Comparison of ENCODE assay signal across 34 cellular contexts in genomic region chr17:82173351-82174041, GRCh38. TPM values are rescaled to one million over a fixed set of nuclear protein-coding genes. Genes with fewer than 3 reads are reported as not detected.
DNase-seq lines count a peak whose midpoint lies in the region; ATAC-seq, FAIRE-seq and TF ChIP-seq lines count a peak whose summit lies in the region.
"Had no signal": no experiment of that assay in that cellular context is flagged by ENCODE, and none has a peak within 500 bp of the region (broad histone marks: within the 10 kb centered on the region; RNA-seq: fewer than 3 reads in every experiment).

No MANE protein-coding gene starts in this region.

- no peaks in the 10 kb centered on the region for H3K79me2 ChIP-seq in H1 (ENCODE audit: control insufficient read depth in 1 of 2, insufficient read depth in 2 of 2, low read length in 2 of 2)

- no peak overlapping the region for H2BK5ac ChIP-seq in H1 (ENCODE audit: low read depth, low read length)

- FAIRE-seq in H1 (lab: Jason Lieb, UNC) (no peak), kidney (lab: Jason Lieb, UNC) (no peak), GM12892 (lab: Jason Lieb, UNC) (no peak)
- FAIRE-seq: A204.1, TTC549 had no signal

- H3K56ac ChIP-seq in H1 (replicated peaks; ENCODE audit: insufficient read length, low read depth, low read length): no peak overlapping the region

- H2BK15ac ChIP-seq in H1 (ENCODE audit: low read length): no peak overlapping the region

- H3K4me1 Mint-ChIP-seq in stimulated activated naive CD8-positive, alpha-beta T cell treated with anti-CD3 and anti-CD28 coated beads, Interleukin-15, Interleukin-2, amounts not matched to agents 100 ng/mL and 50 ng/mL, for 24 hours (ENCODE audit: low read depth): no peaks in the 10 kb centered on the region
- H3K4me1 Mint-ChIP-seq: activated naive CD8-positive, alpha-beta T cell treated with anti-CD3 and anti-CD28 coated beads, Interleukin-2, amount 50 U/mL, for 24 hours had no signal

- no peak for TF ChIP-seq RAD21 in H1 (IDR thresholded peaks at IDR 0.05 in 1 of 2, conservative IDR thresholded peaks at IDR 0.05 in 1 of 2; ENCODE audit: low read depth in 2 of 2, low read length in 2 of 2)

- intact Hi-C loops in kidney (cut with DNase I): loop anchor here (10.0 kb wide), 1 partner anchor 59 kb away; no protein-coding TSS in a partner anchor

- H3K36me3 Mint-ChIP-seq in stimulated activated naive CD8-positive, alpha-beta T cell treated with anti-CD3 and anti-CD28 coated beads, Interleukin-15, Interleukin-2, amounts not matched to agents 100 ng/mL and 50 ng/mL, for 24 hours (ENCODE audit: low read depth): peaks cover 43% of the 10 kb centered on the region

- H3K4ac ChIP-seq in H1 (replicated peaks; ENCODE audit: insufficient read length, low read depth, low read length): no peak overlapping the region

- no peak overlapping the region for H2BK12ac ChIP-seq in H1 (ENCODE audit: low read depth, low read length)

- no peak overlapping the region for H4K91ac ChIP-seq in H1 (replicated peaks; ENCODE audit: insufficient read length, low read length)

- H3K9ac ChIP-seq in H1 (replicated peaks in 1 of 4; ENCODE audit: extremely low read depth in 1 of 4, low read depth in 3 of 4, low read length in 3 of 4) (no peak overlapping the region), kidney (ENCODE audit: low read length in 2 of 2) (no peak overlapping the region)
- H3K9ac ChIP-seq: SK-N-SH had no signal

- H3K4me1 ChIP-seq in H1 (replicated peaks in 1 of 4; ENCODE audit: control insufficient read depth in 3 of 4, insufficient read depth in 4 of 4, low read length in 3 of 4) (peaks cover 8 to 20% (median 14%) of the 10 kb centered on the region in 4 experiments), kidney (ENCODE audit: control insufficient read depth in 1 of 2, insufficient read depth in 1 of 2, low read depth in 1 of 2, low read length in 2 of 2) (no peaks in the 10 kb centered on the region)
- H3K4me1 ChIP-seq: heart left ventricle had no signal

- no peak for ATAC-seq in stimulated activated naive CD8-positive, alpha-beta T cell treated with anti-CD3 and anti-CD28 coated beads, Interleukin-15, Interleukin-2, amounts not matched to agents 100 U/mL and 50 U/mL, for 24 hours
- no peak for ATAC-seq in HG03457 (IDR thresholded peaks at IDR 0.05; ENCODE audit: unreplicated experiment)
- ATAC-seq: activated naive CD8-positive, alpha-beta T cell treated with anti-CD3 and anti-CD28 coated beads, Interleukin-2, amount 50 U/mL, for 24 hours; heart left ventricle; left lung; right cardiac atrium had no signal

- H4K8ac ChIP-seq in H1 (ENCODE audit: extremely low read depth, insufficient read depth, low read length): no peak overlapping the region

- 57% methylated on average over 18 of the region's 18 CpGs; no CpG with 5 or more reads in 1 of the 2 experiments for WGBS in H1 (ENCODE audit: extremely low coverage in 1 of 2, insufficient coverage in 1 of 2, insufficient read length in 1 of 2, insufficient replicate concordance in 2 of 2, low coverage in 1 of 2, low lambda C conversion rate in 2 of 2, missing lambda C conversion rate in 1 of 2), 2 experiments

- POLR2A ChIA-PET in H1 (lab: Charles Lee; ENCODE audit: partially characterized antibody): interaction anchor here (1.2 kb wide), 1 partner anchor 120 kb away, joined by 3 read pairs; no protein-coding TSS in a partner anchor

- no peak overlapping the region for H2AFZ ChIP-seq in H1 (ENCODE audit: low read length)

- H3K27ac ChIP-seq in H1 (ENCODE audit: low read depth, low read length) (no peak overlapping the region), kidney (ENCODE audit: low read depth in 2 of 2, low read length in 2 of 2) (no peak overlapping the region)
- H3K27ac ChIP-seq: esophagus squamous epithelium, heart left ventricle, left lung had no signal

- no peak overlapping the region for H2BK120ac ChIP-seq in H1 (replicated peaks; ENCODE audit: low read depth, low read length)

- TF ChIP-seq CTCF in H1 (IDR thresholded peaks at IDR 0.05; ENCODE audit: control extremely low read depth in 1 of 3, insufficient read depth in 1 of 3, low read depth in 1 of 3, low read length in 3 of 3): no peak
- no peak for TF ChIP-seq CTCF in kidney (IDR thresholded peaks at IDR 0.05; ENCODE audit: borderline replicate concordance, extremely low read depth, insufficient read depth)

- H3K4me2 ChIP-seq in H1 (ENCODE audit: insufficient read depth in 1 of 2, low read depth in 2 of 2, low read length in 2 of 2): peak overlapping the region; percentile 24 to 65
- H3K4me2 ChIP-seq: SK-N-SH, smooth muscle cell had no signal

- H3K4me3 ChIP-seq in H1 (ENCODE audit: extremely low read depth in 1 of 4, insufficient read depth in 2 of 4, low read depth in 3 of 4, low read length in 4 of 4) (peak overlapping the region in 3 of 4 experiments; percentile 32 to 39 (median 37); a peak in 5 of 8 replicates), kidney (ENCODE audit: low read length in 2 of 2) (no peak overlapping the region)
- H3K4me3 ChIP-seq: esophagus squamous epithelium, heart left ventricle, left lung, smooth muscle cell had no signal

- H2BK20ac ChIP-seq in H1 (ENCODE audit: low read length): no peak overlapping the region

- no peak overlapping the region for H3K18ac ChIP-seq in H1 (ENCODE audit: extremely low read depth, low read length)

- peak overlapping the region; percentile 53 for H3K27ac Mint-ChIP-seq in stimulated activated naive CD8-positive, alpha-beta T cell treated with anti-CD3 and anti-CD28 coated beads, Interleukin-15, Interleukin-2, amounts not matched to agents 100 ng/mL and 50 ng/mL, for 24 hours
- H3K27ac Mint-ChIP-seq: activated naive CD8-positive, alpha-beta T cell treated with anti-CD3 and anti-CD28 coated beads, Interleukin-2, amount 50 U/mL, for 24 hours; CD4-positive, CD25-positive, alpha-beta regulatory T cell; HFFc6; T-helper 1 cell treated with Interleukin-12 subunit alpha and Interleukin-12 subunit beta and Interleukin-4 antibody, amounts not matched to agents 30 μg/mL and 1 μg/mL, for 36 hours had no signal

- H3K36me3 ChIP-seq in H1 (ENCODE audit: control insufficient read depth in 2 of 4, insufficient read depth in 4 of 4, low read length in 3 of 4): peaks cover 0 to 8% (median 2%) of the 10 kb centered on the region in 4 experiments; a peak in 3 of 8 replicates
- peaks cover 5 to 18% of the 10 kb centered on the region in 2 donors for H3K36me3 ChIP-seq in kidney (ENCODE audit: control insufficient read depth in 1 of 2, insufficient read depth in 2 of 2, low read length in 2 of 2)

- peaks cover 31 to 38% of the 10 kb centered on the region in 2 experiments for H4K20me1 ChIP-seq in H1 (replicated peaks in 1 of 2; ENCODE audit: control insufficient read depth in 1 of 2, insufficient read depth in 2 of 2, low read length in 2 of 2)

- no peak overlapping the region for H3K23ac ChIP-seq in H1 (ENCODE audit: insufficient read length)

- no peak overlapping the region for H2AK5ac ChIP-seq in H1 (ENCODE audit: low read depth, low read length)

- no peak overlapping the region for H4K5ac ChIP-seq in H1 (ENCODE audit: insufficient read length, low read depth, low read length)

- no peaks in the 10 kb centered on the region for H3K79me1 ChIP-seq in H1 (ENCODE audit: low read depth, low read length)

- H3K9me3 Mint-ChIP-seq in stimulated activated naive CD8-positive, alpha-beta T cell treated with anti-CD3 and anti-CD28 coated beads, Interleukin-15, Interleukin-2, amounts not matched to agents 100 ng/mL and 50 ng/mL, for 24 hours: no peaks in the 10 kb centered on the region
- H3K9me3 Mint-ChIP-seq: activated naive CD8-positive, alpha-beta T cell treated with anti-CD3 and anti-CD28 coated beads, Interleukin-2, amount 50 U/mL, for 24 hours; CD4-positive, CD25-positive, alpha-beta regulatory T cell; HFFc6; T-helper 1 cell treated with Interleukin-12 subunit alpha and Interleukin-12 subunit beta and Interleukin-4 antibody, amounts not matched to agents 30 μg/mL and 1 μg/mL, for 36 hours had no signal

- no peaks in the 10 kb centered on the region for H3K27me3 Mint-ChIP-seq in stimulated activated naive CD8-positive, alpha-beta T cell treated with anti-CD3 and anti-CD28 coated beads, Interleukin-15, Interleukin-2, amounts not matched to agents 100 ng/mL and 50 ng/mL, for 24 hours
- H3K27me3 Mint-ChIP-seq: activated naive CD8-positive, alpha-beta T cell treated with anti-CD3 and anti-CD28 coated beads, Interleukin-2, amount 50 U/mL, for 24 hours had no signal

- no peak overlapping the region for H3K4me3 Mint-ChIP-seq in stimulated activated naive CD8-positive, alpha-beta T cell treated with anti-CD3 and anti-CD28 coated beads, Interleukin-15, Interleukin-2, amounts not matched to agents 100 ng/mL and 50 ng/mL, for 24 hours
- H3K4me3 Mint-ChIP-seq: activated naive CD8-positive, alpha-beta T cell treated with anti-CD3 and anti-CD28 coated beads, Interleukin-2, amount 50 U/mL, for 24 hours; CD4-positive, CD25-positive, alpha-beta regulatory T cell; HFFc6; T-helper 1 cell treated with Interleukin-12 subunit alpha and Interleukin-12 subunit beta and Interleukin-4 antibody, amounts not matched to agents 30 μg/mL and 1 μg/mL, for 36 hours had no signal

- no peaks in the 10 kb centered on the region for H3K9me3 ChIP-seq in H1 (ENCODE audit: insufficient read depth in 2 of 2, low read depth in 1 of 2, low read length in 1 of 2)
- peaks cover 0 to 5% of the 10 kb centered on the region in 2 donors for H3K9me3 ChIP-seq in kidney (ENCODE audit: control insufficient read depth in 1 of 2, low read length in 2 of 2)
- H3K9me3 ChIP-seq: esophagus squamous epithelium, heart left ventricle, left lung, SK-N-SH had no signal

- TF ChIP-seq POLR2A in H1 (IDR thresholded peaks at IDR 0.05; ENCODE audit: control extremely low read depth in 1 of 2, low read depth in 2 of 2, low read length in 2 of 2): no peak
- no peak for TF ChIP-seq POLR2A in GM12892 (IDR thresholded peaks at IDR 0.05; ENCODE audit: low read depth, low read length)

- TF ChIP-seq EP300 in H1 (IDR thresholded peaks at IDR 0.05; ENCODE audit: borderline replicate concordance in 1 of 2, low read depth in 2 of 2, low read length in 2 of 2): no peak

- peaks cover 52 to 80% (median 74%) of the 10 kb centered on the region in 4 experiments for H3K27me3 ChIP-seq in H1 (replicated peaks in 1 of 4; ENCODE audit: control insufficient read depth in 3 of 4, extremely low read depth in 1 of 4, insufficient read depth in 3 of 4, low read length in 3 of 4)
- H3K27me3 ChIP-seq: esophagus squamous epithelium, heart left ventricle, left lung had no signal

- H3K23me2 ChIP-seq in H1 (ENCODE audit: low read depth, low read length): no peaks in the 10 kb centered on the region

- no peak for DNase-seq in stimulated activated naive CD8-positive, alpha-beta T cell treated with anti-CD3 and anti-CD28 coated beads, Interleukin-15, Interleukin-2, amounts not matched to agents 100 U/mL and 50 U/mL, for 24 hours
- DNase-seq in H1 (ENCODE audit: low read depth in 1 of 2, low spot score in 2 of 2): peak in 1 of 2 experiments; percentile 68
- peak; percentile 42 for DNase-seq in kidney
- no peak for DNase-seq in T-helper 2 cell
- no peak for DNase-seq in GM12892 (ENCODE audit: insufficient read length)
- no peak for DNase-seq in NOMO-1 (lab: John Stamatoyannopoulos, UW; ENCODE audit: unreplicated experiment in 2 of 2)
- DNase-seq: activated CD4-positive, alpha-beta T cell treated with anti-CD3 and anti-CD28 coated beads, Interleukin-2, amount 50 U/mL, for 48 hours; activated naive CD4-positive, alpha-beta T cell; activated naive CD8-positive, alpha-beta T cell treated with anti-CD3 and anti-CD28 coated beads, Interleukin-2, amount 50 U/mL, for 24 hours; activated T-cell treated with anti-CD3 and anti-CD28 coated beads, Interleukin-2, amount 50 U/mL, for 48 hours; Calu3; caudate nucleus; CD4-positive, CD25-positive, alpha-beta regulatory T cell; DND-41; esophagus squamous epithelium; foreskin melanocyte; GF-D8; HFFc6; Karpas-422; mesenchymal stem cell; MV-4-11; NCI-H1436; NCI-H2081; right cardiac atrium; stimulated activated naive CD4-positive, alpha-beta T cell had no signal

- CTCF ChIA-PET in H1 (lab: Charles Lee; ENCODE audit: partially characterized antibody): interaction anchor here (0.8 to 1.4 kb wide), 2 partner anchors 22 to 143 kb away, joined by 3 read pairs; no protein-coding TSS in a partner anchor

- H3K14ac ChIP-seq in H1 (ENCODE audit: insufficient read length): no peak overlapping the region

RNA-seq across cellular contexts. Expression of gene CCDC57, which starts 39.1 kb away (rescaled TPM):
- 12.6 and 12.9 TPM in 2 replicates for total RNA-seq in H1 (2021; fragmentation: NEBNext Ultra II Directional; extraction: Animal tissue kit (Norgen Biotek cat#: 25700))
- polyA plus RNA-seq in H1 (2011; rRNA removed) (8.4 and 10.1 TPM in 2 replicates), kidney (ENCODE audit: insufficient read depth, low read depth, low replicate concordance) (46.7 TPM)
- 8.7 TPM for polyA plus RNA-seq in H1 (2011; cell fraction: cytosol; rRNA removed)
- polyA plus RNA-seq in H1 (2011; cell fraction: nucleus; rRNA removed): 44.1 TPM
- polyA plus RNA-seq in H1 (2012, experiment 1 of 2): 10.7 to 12.8 TPM (median 12.1 TPM) in 4 replicates
- polyA plus RNA-seq in H1 (2012, experiment 2 of 2): 6.4 TPM
- polyA plus RNA-seq in H1 (2013, experiment 1 of 2): 9.8 TPM
- 7.5 TPM for polyA plus RNA-seq in H1 (2013, experiment 2 of 2)
- 7.7 and 10.1 TPM in 2 replicates for polyA minus RNA-seq in H1 (2011; rRNA and poly(A)+ RNA removed)
- 8.0 TPM for polyA minus RNA-seq in H1 (2011; cell fraction: cytosol; rRNA and poly(A)+ RNA removed)
- polyA minus RNA-seq in H1 (2011; cell fraction: nucleus; rRNA and poly(A)+ RNA removed): 20.7 TPM
- 79.4 TPM for total RNA-seq in kidney
- 47.8 TPM for polyA plus RNA-seq in GM12892 (2012; ENCODE audit: missing spikeins)

RNA-seq across cellular contexts. Expression of gene SLC16A3, which starts 55.3 kb away (rescaled TPM):
- total RNA-seq in H1 (2021; fragmentation: NEBNext Ultra II Directional; extraction: Animal tissue kit (Norgen Biotek cat#: 25700)): 3.6 and 3.8 TPM in 2 replicates
- polyA plus RNA-seq in H1 (2011; rRNA removed) (8.7 and 12.2 TPM in 2 replicates), kidney (ENCODE audit: insufficient read depth, low read depth, low replicate concordance) (28.8 TPM)
- polyA plus RNA-seq in H1 (2011; cell fraction: cytosol; rRNA removed): 10.9 TPM
- 11.1 TPM for polyA plus RNA-seq in H1 (2011; cell fraction: nucleus; rRNA removed)
- 4.4 to 12.8 TPM (median 9.7 TPM) in 4 replicates for polyA plus RNA-seq in H1 (2012, experiment 1 of 2)
- 4.5 TPM for polyA plus RNA-seq in H1 (2012, experiment 2 of 2)
- 15.4 TPM for polyA plus RNA-seq in H1 (2013, experiment 1 of 2)
- 12.6 TPM for polyA plus RNA-seq in H1 (2013, experiment 2 of 2)
- polyA minus RNA-seq in H1 (2011; rRNA and poly(A)+ RNA removed): 5.7 and 10.2 TPM in 2 replicates
- polyA minus RNA-seq in H1 (2011; cell fraction: cytosol; rRNA and poly(A)+ RNA removed): 18.5 TPM
- 9.7 TPM for polyA minus RNA-seq in H1 (2011; cell fraction: nucleus; rRNA and poly(A)+ RNA removed)
- 85.7 TPM for total RNA-seq in kidney
- 56.1 TPM for polyA plus RNA-seq in GM12892 (2012; ENCODE audit: missing spikeins)

Comparison
In these comparisons a context has a peak if more than half of its experiments do, and no peak if none do; other contexts are left out.
1. H3K4me3 ChIP-seq: peak in H1 (3 of 4); none in kidney (0 of 2).
2. RNA of gene SLC16A3, which starts 55.3 kb away (total RNA-seq): 85.7 TPM in kidney (single experiment); 3.6 to 3.8 TPM in H1; every median in the first group is over 10 times any median in the second.